ENCODE assay signal across 8 cellular contexts in genomic region chr7:100428967-100429636, GRCh38. TPM values are rescaled to one million over a fixed set of nuclear protein-coding genes. Genes with fewer than 3 reads are reported as not detected.
DNase-seq lines count a peak whose midpoint lies in the region; ATAC-seq and TF ChIP-seq lines count a peak whose summit lies in the region.

No MANE protein-coding gene starts in this region.

- TF ChIP-seq CTCF in vagina (IDR thresholded peaks at IDR 0.05): peak in 1 of 3 experiments; percentile 52

- DNase-seq in NCI-H2029 treated with DMSO at 0.1 percent for 48 hours (lab: John Stamatoyannopoulos, UW): peak; percentile 97
- peak; percentile 95 for DNase-seq in T1000 (lab: John Stamatoyannopoulos, UW)
- peak; percentile 100 for DNase-seq in astrocyte of the hippocampus (ENCODE audit: low read depth, low spot score)
- DNase-seq in hepatic stellate cell (ENCODE audit: low spot score): peak; percentile 97
- DNase-seq in putamen (ENCODE audit: low spot score): peak; percentile 99
- peak; percentile 99 to 100 for DNase-seq in vagina (ENCODE audit: extremely low spot score in 2 of 2)

- H3K36me3 ChIP-seq in vagina: peaks cover 0 to 8% of the 10 kb centered on the region in 2 donors

- H3K4me1 ChIP-seq in vagina: peaks cover 26% of the 10 kb centered on the region

- peak overlapping the region; percentile 100 for H3K27ac ChIP-seq in vagina

- ATAC-seq in GM18499 (IDR thresholded peaks at IDR 0.05; ENCODE audit: insufficient read depth, unreplicated experiment) (peak; percentile 35), HG02973 (IDR thresholded peaks at IDR 0.05; ENCODE audit: unreplicated experiment) (peak; percentile 42)

- intact Hi-C loops in vagina (cut with DNase I): no loop called here

- H3K9me3 ChIP-seq in vagina: no peaks in the 10 kb centered on the region

- no peaks in the 10 kb centered on the region for H3K27me3 ChIP-seq in vagina

- peak overlapping the region; percentile 90 to 93 for H3K4me3 ChIP-seq in vagina

- TF ChIP-seq POLR2A in vagina (IDR thresholded peaks at IDR 0.05): peak; percentile 7 to 18

RNA-seq across cellular contexts. Expression of gene MEPCE, which starts 0.5 kb away (rescaled TPM):
- 38.3 TPM for total RNA-seq in vagina

RNA-seq across cellular contexts. Expression of gene ZCWPW1, which starts 0.6 kb away (rescaled TPM):
- total RNA-seq in vagina: 5.9 TPM

RNA-seq across cellular contexts. Expression of gene PPP1R35, which starts 7.2 kb away (rescaled TPM):
- 24.6 TPM for total RNA-seq in vagina

RNA-seq across cellular contexts. Expression of gene SPACDR, which starts 35.0 kb away (rescaled TPM):
- not detected for total RNA-seq in vagina

RNA-seq across cellular contexts. Expression of gene TSC22D4, which starts 49.9 kb away (rescaled TPM):
- 34.6 TPM for total RNA-seq in vagina

Comparison
In these comparisons a context has a peak if more than half of its experiments do, and no peak if none do; other contexts are left out.
1. Peak in every context shown above with its lines: DNase-seq, ATAC-seq, H3K4me3 ChIP-seq and H3K27ac ChIP-seq.